In genomic region chr2:18467727-18468363, GRCh38 we compare ENCODE assay signal across 22 cellular contexts.
"Had no signal": no experiment of that assay in that cellular context is flagged by ENCODE, and none has a peak within 500 bp of the region (broad histone marks: within the 10 kb centered on the region; RNA-seq: fewer than 3 reads in every experiment).

No MANE protein-coding gene starts in this region.

- H3K36me3 ChIP-seq: left lung, pancreas, prostate gland, spleen, suprapubic skin, transverse colon had no signal

- DNase-seq: activated CD4-positive, alpha-beta memory T cell treated with anti-CD3 and anti-CD28 coated beads, Interleukin-2, amount 10 ng/mL, durations not matched to agents 7 days and 5 days; activated CD4-positive, alpha-beta T cell treated with anti-CD3 and anti-CD28 coated beads, Interleukin-2, amount 10 ng/mL, durations not matched to agents 7 days and 5 days; activated CD4-positive, CD25-positive, alpha-beta regulatory T cell treated with anti-CD3 and anti-CD28 coated beads, Interleukin-2, amount 50 U/mL, for 72 hours; activated CD8-positive, alpha-beta memory T cell treated with anti-CD3 and anti-CD28 coated beads, Interleukin-2, amount 50 U/mL, for 48 hours; activated gamma-delta T cell; activated naive CD4-positive, alpha-beta T cell treated with anti-CD3 and anti-CD28 coated beads, Interleukin-2, amount 10 ng/mL, durations not matched to agents 7 days and 5 days; activated naive CD8-positive, alpha-beta T cell treated with anti-CD3 and anti-CD28 coated beads, Interleukin-2, amount 10 ng/mL, durations not matched to agents 7 days and 5 days; activated T-cell treated with anti-CD3 and anti-CD28 coated beads, Interleukin-2, amount 50 U/mL, for 24 hours; central memory CD4-positive, alpha-beta T cell; effector CD8-positive, alpha-beta T cell; head of caudate nucleus; left lung; naive B cell; nucleus accumbens; pancreas; spleen; stimulated activated naive CD4-positive, alpha-beta T cell; T1000; transverse colon had no signal

- H3K4me1 ChIP-seq: left lung, pancreas, prostate gland, spleen, transverse colon had no signal

- H3K9me3 ChIP-seq: left lung, pancreas, prostate gland, spleen, suprapubic skin, transverse colon had no signal

- H3K27me3 ChIP-seq: left lung, pancreas, suprapubic skin, transverse colon had no signal

- H3K27ac ChIP-seq: epithelial cell of prostate, pancreas, prostate gland, spleen, suprapubic skin, transverse colon had no signal

- H3K4me3 ChIP-seq: left lung, pancreas, prostate gland, spleen, suprapubic skin, transverse colon had no signal

- ATAC-seq: left lung, pancreas had no signal
